Comparison of ENCODE assay signal across 9 cellular contexts in genomic region chr5:43312076-43312620, GRCh38. TPM values are rescaled to one million over a fixed set of nuclear protein-coding genes. Genes with fewer than 3 reads are reported as not detected.
DNase-seq lines count a peak whose midpoint lies in the region; ATAC-seq and TF ChIP-seq lines count a peak whose summit lies in the region.
"Had no signal": no experiment of that assay in that cellular context is flagged by ENCODE, and none has a peak within 500 bp of the region (broad histone marks: within the 10 kb centered on the region; RNA-seq: fewer than 3 reads in every experiment).

No MANE protein-coding gene starts in this region.

- peak overlapping the region; percentile 98 for H3K4me3 Mint-ChIP-seq in T-helper 17 cell
- peak overlapping the region; percentile 92 for H3K4me3 Mint-ChIP-seq in glutamatergic neuron (ENCODE audit: unreplicated experiment)
- H3K4me3 Mint-ChIP-seq in stimulated activated effector memory CD8-positive, alpha-beta T cell treated with anti-CD3 and anti-CD28 coated beads, Interleukin-12 subunit alpha, Interleukin-12 subunit beta, amount 100 ng/mL, for 72 hours, result peak overlapping the region; percentile 98

- H3K36me3 Mint-ChIP-seq in T-helper 17 cell (ENCODE audit: low read depth) (peaks cover 4% of the 10 kb centered on the region), glutamatergic neuron (ENCODE audit: unreplicated experiment) (no peaks in the 10 kb centered on the region)
- peaks cover 69% of the 10 kb centered on the region for H3K36me3 Mint-ChIP-seq in stimulated activated effector memory CD8-positive, alpha-beta T cell treated with anti-CD3 and anti-CD28 coated beads, Interleukin-12 subunit alpha, Interleukin-12 subunit beta, amount 100 ng/mL, for 72 hours

- H3K9me3 ChIP-seq in HEK293 (ENCODE audit: control insufficient read depth, insufficient read depth, low read depth, low read length) (no peaks in the 10 kb centered on the region), T-helper 17 cell (ENCODE audit: control insufficient read depth, low read length, poor library complexity, severe bottlenecking) (no peaks in the 10 kb centered on the region)

- H3K4me3 ChIP-seq in HEK293 (ENCODE audit: low read depth, low read length), result peak overlapping the region; percentile 90

- DNase-seq in T-helper 17 cell, result no peak
- DNase-seq in glutamatergic neuron, result no peak
- DNase-seq in stimulated activated effector memory CD8-positive, alpha-beta T cell treated with anti-CD3 and anti-CD28 coated beads, Interleukin-12 subunit alpha, Interleukin-12 subunit beta, amount 100 ng/mL, for 72 hours (ENCODE audit: low spot score in 2 of 2), result no peak
- DNase-seq in NCI-H1092 (lab: John Stamatoyannopoulos, UW), result no peak
- DNase-seq: midbrain, NCI-H446 had no signal

- POLR2A ChIA-PET in HEK293 (lab: Yijun Ruan, JAX), result interaction anchor here (1.4 to 4.2 kb wide), 7 partner anchors 8 to 404 kb away, joined by 4 to 52 read pairs (median 15); partner anchors contain the start of genes TMEM267 and ZNF131

- peaks cover 14% of the 10 kb centered on the region for H3K9me3 Mint-ChIP-seq in glutamatergic neuron (ENCODE audit: unreplicated experiment)
- H3K9me3 Mint-ChIP-seq in stimulated activated effector memory CD8-positive, alpha-beta T cell treated with anti-CD3 and anti-CD28 coated beads, Interleukin-12 subunit alpha, Interleukin-12 subunit beta, amount 100 ng/mL, for 72 hours, result peaks cover 4% of the 10 kb centered on the region

- TF ChIP-seq CTCF in HEK293 (tag by site-specific recombination; IDR thresholded peaks at IDR 0.05), result no peak
- TF ChIP-seq CTCF in glutamatergic neuron (IDR thresholded peaks at IDR 0.05; ENCODE audit: partially characterized antibody, unreplicated experiment), result no peak

- ATAC-seq in T-helper 17 cell (no peak), HG02870 (IDR thresholded peaks at IDR 0.05; ENCODE audit: unreplicated experiment) (no peak), GM18858 (IDR thresholded peaks at IDR 0.05; ENCODE audit: unreplicated experiment) (no peak)
- no peak for ATAC-seq in stimulated activated effector memory CD8-positive, alpha-beta T cell treated with anti-CD3 and anti-CD28 coated beads, Interleukin-12 subunit alpha, Interleukin-12 subunit beta, amount 100 ng/mL, for 72 hours

- H3K27ac Mint-ChIP-seq in T-helper 17 cell, result peak overlapping the region; percentile 91
- peak overlapping the region; percentile 92 for H3K27ac Mint-ChIP-seq in glutamatergic neuron (ENCODE audit: unreplicated experiment)
- H3K27ac Mint-ChIP-seq in stimulated activated effector memory CD8-positive, alpha-beta T cell treated with anti-CD3 and anti-CD28 coated beads, Interleukin-12 subunit alpha, Interleukin-12 subunit beta, amount 100 ng/mL, for 72 hours, result peak overlapping the region; percentile 95

- H3K4me1 Mint-ChIP-seq in T-helper 17 cell (peaks cover 29% of the 10 kb centered on the region), glutamatergic neuron (ENCODE audit: low read depth, unreplicated experiment) (peaks cover 49% of the 10 kb centered on the region)
- H3K4me1 Mint-ChIP-seq in stimulated activated effector memory CD8-positive, alpha-beta T cell treated with anti-CD3 and anti-CD28 coated beads, Interleukin-12 subunit alpha, Interleukin-12 subunit beta, amount 100 ng/mL, for 72 hours, result peaks cover 51% of the 10 kb centered on the region

- peaks cover 19% of the 10 kb centered on the region for H3K4me1 ChIP-seq in HEK293 (ENCODE audit: control insufficient read depth, insufficient read depth, low read length)

- CTCF ChIA-PET in HEK293 (lab: Yijun Ruan, JAX), result interaction anchor here (0.6 to 2.3 kb wide), 12 partner anchors 12 to 1025 kb away, joined by 3 to 7 read pairs (median 3); partner anchors contain the start of gene TMEM267

- peaks cover 11% of the 10 kb centered on the region for H3K27me3 Mint-ChIP-seq in T-helper 17 cell
- H3K27me3 Mint-ChIP-seq in glutamatergic neuron (ENCODE audit: unreplicated experiment), result peaks cover 11% of the 10 kb centered on the region

- peaks cover 0 to 24% of the 10 kb centered on the region in 2 experiments; a peak in 2 of 3 replicates for H3K36me3 ChIP-seq in HEK293 (ENCODE audit: control insufficient read depth in 2 of 2, insufficient read depth in 1 of 2, low read length in 2 of 2)

- H3K27ac ChIP-seq in HEK293 (ENCODE audit: extremely low read depth, low read depth, low read length), result peak overlapping the region; percentile 83; the same call in 1 of the 2 replicates

TF ChIP-seq in HEK293, 187 proteins besides CTCF, POLR2A, EP300 and RAD21:
- TF ChIP-seq ZBTB17 (tag by site-specific recombination; IDR thresholded peaks at IDR 0.05) (peak; percentile 69), ZNF37A (tag by site-specific recombination; IDR thresholded peaks at IDR 0.05) (no peak)

RNA-seq across cellular contexts. Expression of gene HMGCS1, which starts 1.1 kb away (rescaled TPM):
- total RNA-seq in T-helper 17 cell (10 to 100 TPM; 71.1 to 97.5 TPM), glutamatergic neuron (ENCODE audit: unreplicated experiment) (452 TPM)
